ENCODE assay signal across 29 cellular contexts in genomic region chr15:29616512-29616911, GRCh38.
"Had no signal": no experiment of that assay in that cellular context is flagged by ENCODE, and none has a peak within 500 bp of the region (broad histone marks: within the 10 kb centered on the region; RNA-seq: fewer than 3 reads in every experiment).

No MANE protein-coding gene starts in this region.

- H3K27ac ChIP-seq: colonic mucosa, dorsolateral prefrontal cortex, gastroesophageal sphincter, hepatocyte, neutrophil, pancreas, psoas muscle, right atrium auricular region, spleen, suprapubic skin, tibial artery, upper lobe of right lung, VCaP had no signal

- H3K36me3 Mint-ChIP-seq: activated naive CD4-positive, alpha-beta T cell treated with anti-CD3 and anti-CD28 coated beads, Interleukin-2, amount 10 ng/mL, durations not matched to agents 7 days and 5 days; activated naive CD8-positive, alpha-beta T cell treated with anti-CD3 and anti-CD28 coated beads, Interleukin-2, amount 10 ng/mL, durations not matched to agents 7 days and 5 days had no signal

- H3K4me3 ChIP-seq: colonic mucosa, dorsolateral prefrontal cortex, gastroesophageal sphincter, hepatocyte, pancreas, psoas muscle, right atrium auricular region, spleen, suprapubic skin, tibial artery, upper lobe of right lung had no signal

- H3K9me3 Mint-ChIP-seq: activated naive CD4-positive, alpha-beta T cell treated with anti-CD3 and anti-CD28 coated beads, Interleukin-2, amount 10 ng/mL, durations not matched to agents 7 days and 5 days; activated naive CD8-positive, alpha-beta T cell treated with anti-CD3 and anti-CD28 coated beads, Interleukin-2, amount 10 ng/mL, durations not matched to agents 7 days and 5 days; nephron; T-helper 1 cell treated with Interleukin-12 subunit alpha and Interleukin-12 subunit beta and Interleukin-4 antibody, amounts not matched to agents 30 μg/mL and 1 μg/mL, for 36 hours had no signal

- DNase-seq: activated CD4-positive, alpha-beta T cell treated with anti-CD3 and anti-CD28 coated beads for 4 hours; activated CD4-positive, alpha-beta T cell treated with anti-CD3 and anti-CD28 coated beads, Interleukin-2, amount 50 U/mL, for 4 hours; activated gamma-delta T cell; activated naive CD4-positive, alpha-beta T cell treated with anti-CD3 and anti-CD28 coated beads, Interleukin-2, amount 10 ng/mL, durations not matched to agents 7 days and 5 days; activated naive CD8-positive, alpha-beta T cell treated with anti-CD3 and anti-CD28 coated beads, Interleukin-2, amount 10 ng/mL, durations not matched to agents 7 days and 5 days; central memory CD4-positive, alpha-beta T cell; colonic mucosa; dorsolateral prefrontal cortex; effector memory CD4-positive, alpha-beta T cell; erythroblast; islet precursor cell; left cardiac atrium; left ventricle myocardium superior; pancreas; psoas muscle; spleen; stimulated activated naive CD4-positive, alpha-beta T cell; T-helper 9 cell; tibial artery; upper lobe of right lung had no signal

- H3K9me3 ChIP-seq: colonic mucosa, gastroesophageal sphincter, neutrophil, pancreas, psoas muscle, right atrium auricular region, suprapubic skin, tibial artery, upper lobe of right lung had no signal

- H3K4me1 ChIP-seq: colonic mucosa, gastroesophageal sphincter, pancreas, psoas muscle, right atrium auricular region, spleen, suprapubic skin, upper lobe of right lung had no signal

- H3K4me2 ChIP-seq: hepatocyte had no signal

- H3K4me3 Mint-ChIP-seq: activated naive CD4-positive, alpha-beta T cell treated with anti-CD3 and anti-CD28 coated beads, Interleukin-2, amount 10 ng/mL, durations not matched to agents 7 days and 5 days; activated naive CD8-positive, alpha-beta T cell treated with anti-CD3 and anti-CD28 coated beads, Interleukin-2, amount 10 ng/mL, durations not matched to agents 7 days and 5 days; nephron; T-helper 1 cell treated with Interleukin-12 subunit alpha and Interleukin-12 subunit beta and Interleukin-4 antibody, amounts not matched to agents 30 μg/mL and 1 μg/mL, for 36 hours had no signal

- H3K27me3 Mint-ChIP-seq: activated naive CD4-positive, alpha-beta T cell treated with anti-CD3 and anti-CD28 coated beads, Interleukin-2, amount 10 ng/mL, durations not matched to agents 7 days and 5 days had no signal

- FAIRE-seq: pancreas, TTC549 had no signal

- H3K4me1 Mint-ChIP-seq: activated naive CD4-positive, alpha-beta T cell treated with anti-CD3 and anti-CD28 coated beads, Interleukin-2, amount 10 ng/mL, durations not matched to agents 7 days and 5 days; activated naive CD8-positive, alpha-beta T cell treated with anti-CD3 and anti-CD28 coated beads, Interleukin-2, amount 10 ng/mL, durations not matched to agents 7 days and 5 days; nephron had no signal

- H3K36me3 ChIP-seq: colonic mucosa, gastroesophageal sphincter, neutrophil, pancreas, right atrium auricular region, spleen, suprapubic skin, tibial artery, upper lobe of right lung had no signal

- H2AFZ ChIP-seq: hepatocyte had no signal

- H3K27ac Mint-ChIP-seq: activated naive CD4-positive, alpha-beta T cell treated with anti-CD3 and anti-CD28 coated beads, Interleukin-2, amount 10 ng/mL, durations not matched to agents 7 days and 5 days; activated naive CD8-positive, alpha-beta T cell treated with anti-CD3 and anti-CD28 coated beads, Interleukin-2, amount 10 ng/mL, durations not matched to agents 7 days and 5 days; nephron; T-helper 1 cell treated with Interleukin-12 subunit alpha and Interleukin-12 subunit beta and Interleukin-4 antibody, amounts not matched to agents 30 μg/mL and 1 μg/mL, for 36 hours had no signal

- H3K79me2 ChIP-seq: hepatocyte had no signal

- H3K27me3 ChIP-seq: colonic mucosa, dorsolateral prefrontal cortex, hepatocyte, neutrophil, pancreas, right atrium auricular region had no signal

- ATAC-seq: gastroesophageal sphincter, left cardiac atrium, left ventricle myocardium superior, pancreas, psoas muscle, upper lobe of right lung had no signal
